ENCODE assay signal across 8 cellular contexts in genomic region chr7:130734525-130735272, GRCh38. TPM values are rescaled to one million over a fixed set of nuclear protein-coding genes. Genes with fewer than 3 reads are reported as not detected.
DNase-seq lines count a peak whose midpoint lies in the region; ATAC-seq and TF ChIP-seq lines count a peak whose summit lies in the region.

No MANE protein-coding gene starts in this region.

- peak overlapping the region; percentile 88 for H3K4me3 Mint-ChIP-seq in endothelial cell (ENCODE audit: unreplicated experiment)

- H3K9ac ChIP-seq in parathyroid adenoma, result no peak overlapping the region

- TF ChIP-seq CTCF in endothelial cell (IDR thresholded peaks at IDR 0.05; ENCODE audit: unreplicated experiment), result no peak
- TF ChIP-seq CTCF in parathyroid adenoma (IDR thresholded peaks at IDR 0.05), result no peak

- H3K9me3 Mint-ChIP-seq in endothelial cell (ENCODE audit: unreplicated experiment), result no peaks in the 10 kb centered on the region

- DNase-seq in NCI-H2171 treated with DMSO at 0.1 percent for 48 hours (lab: John Stamatoyannopoulos, UW), result peak; percentile 42
- no peak for DNase-seq in NCI-H2171 (lab: John Stamatoyannopoulos, UW)
- peak; percentile 20 for DNase-seq in NCI-H748 treated with DMSO at 0.1 percent for 48 hours (lab: John Stamatoyannopoulos, UW)
- no peak for DNase-seq in endothelial cell (ENCODE audit: low spot score)
- no peak for DNase-seq in ureter (ENCODE audit: low spot score)

- no peak overlapping the region for H3K27ac ChIP-seq in parathyroid adenoma

- peaks cover 4% of the 10 kb centered on the region for H3K27me3 ChIP-seq in parathyroid adenoma (ENCODE audit: control insufficient read depth, insufficient read depth, low read length)

- ATAC-seq in GM21825 (IDR thresholded peaks at IDR 0.05; ENCODE audit: unreplicated experiment) (no peak), HG02759 (IDR thresholded peaks at IDR 0.05; ENCODE audit: unreplicated experiment) (no peak)

- peaks cover 7% of the 10 kb centered on the region for H3K9me3 ChIP-seq in parathyroid adenoma (ENCODE audit: control insufficient read depth, low read length)

- no peaks in the 10 kb centered on the region for H3K79me2 ChIP-seq in parathyroid adenoma

- peaks cover 23% of the 10 kb centered on the region for H3K27me3 Mint-ChIP-seq in endothelial cell (ENCODE audit: unreplicated experiment)

- peaks cover 8% of the 10 kb centered on the region for H3K36me3 Mint-ChIP-seq in endothelial cell (ENCODE audit: low read depth, unreplicated experiment)

- peak overlapping the region; percentile 38 for H3K4me3 ChIP-seq in parathyroid adenoma (ENCODE audit: low read depth, low read length)

- H3K27ac Mint-ChIP-seq in endothelial cell (ENCODE audit: unreplicated experiment), result no peak overlapping the region

- H2AFZ ChIP-seq in parathyroid adenoma, result no peak overlapping the region

- H3K4me1 Mint-ChIP-seq in endothelial cell (ENCODE audit: unreplicated experiment), result no peaks in the 10 kb centered on the region

- H3K4me1 ChIP-seq in parathyroid adenoma, result no peaks in the 10 kb centered on the region

- peak overlapping the region; percentile 48 for H3K4me2 ChIP-seq in parathyroid adenoma (ENCODE audit: low read length)

- peaks cover 6% of the 10 kb centered on the region for H3K36me3 ChIP-seq in parathyroid adenoma (ENCODE audit: control insufficient read depth, insufficient read depth, low read length)

RNA-seq across cellular contexts. Expression of gene KLF14, which starts 0.7 kb away (rescaled TPM):
- total RNA-seq in endothelial cell (ENCODE audit: unreplicated experiment) (not detected), ureter (0.36 TPM)

RNA-seq across cellular contexts. Expression of gene TSGA13, which starts 48.4 kb away (rescaled TPM):
- total RNA-seq in endothelial cell (ENCODE audit: unreplicated experiment) (not detected), ureter (not detected)

Comparison
In these comparisons a context has a peak if more than half of its experiments do, and no peak if none do; other contexts are left out.
1. DNase-seq: peak in NCI-H2171 treated with DMSO at 0.1 percent for 48 hours (single experiment) and NCI-H748 treated with DMSO at 0.1 percent for 48 hours (single experiment); none in NCI-H2171 (single experiment), endothelial cell (single experiment) and ureter (single experiment).